Comparison of ENCODE assay signal across 9 cellular contexts in the genomic region with DNA sequence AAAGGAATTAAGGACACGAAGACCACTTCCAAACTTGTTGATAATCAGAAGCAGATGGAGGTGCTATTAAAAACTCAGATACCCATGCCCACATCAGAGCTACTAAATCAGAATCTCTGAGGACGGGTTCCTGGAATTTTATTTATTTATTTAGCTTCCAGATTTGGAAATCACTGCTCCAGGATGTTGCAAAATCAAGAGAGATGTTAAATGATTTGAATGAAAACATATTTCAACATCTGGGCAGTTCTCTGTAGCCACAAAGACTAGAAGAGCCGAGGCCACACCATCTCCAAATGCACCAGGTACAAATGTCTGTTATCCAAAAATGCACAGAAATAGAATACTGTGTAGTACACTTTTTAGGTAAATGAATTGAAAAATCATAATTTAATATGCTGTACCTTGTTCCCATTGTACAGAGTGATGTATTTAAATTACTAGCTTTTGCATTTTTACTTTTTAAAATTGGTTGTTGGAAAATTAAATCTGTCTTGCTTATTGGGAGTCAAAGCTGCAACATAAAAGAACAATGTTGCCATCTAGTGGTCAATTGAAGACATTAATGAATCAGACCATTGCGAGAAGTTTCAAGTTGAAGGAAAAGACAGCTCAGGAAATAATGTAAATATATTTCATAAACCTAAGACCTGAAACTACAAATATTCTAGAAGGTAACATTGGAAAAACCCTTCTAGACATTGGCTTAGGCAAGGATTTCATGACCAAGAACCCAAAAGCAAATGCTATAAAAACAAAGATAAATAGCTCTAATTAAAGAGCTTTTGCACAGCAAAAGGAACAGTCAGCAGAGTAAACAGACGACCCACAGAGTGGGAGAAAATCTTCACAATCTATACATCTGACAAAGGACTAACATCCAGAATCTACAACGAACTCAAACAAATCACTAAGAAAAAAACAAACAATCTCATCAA.
DNase-seq lines count a peak whose midpoint lies in the region; ATAC-seq and TF ChIP-seq lines count a peak whose summit lies in the region.
"Had no signal": no experiment of that assay in that cellular context is flagged by ENCODE, and none has a peak within 500 bp of the region (broad histone marks: within the 10 kb centered on the region; RNA-seq: fewer than 3 reads in every experiment).

No MANE protein-coding gene starts in this region.

- TF ChIP-seq CTCF in brain microvascular endothelial cell (IDR thresholded peaks at IDR 0.05; ENCODE audit: low read depth, low read length, missing control alignments) (peak; percentile 34), uterus (IDR thresholded peaks at IDR 0.05) (peak; percentile 60 to 77 (median 68))

- H3K27ac ChIP-seq in brain microvascular endothelial cell = no peak overlapping the region
- H3K27ac ChIP-seq in uterus = no peak overlapping the region

- intact Hi-C loops in uterus (cut with DNase I; ENCODE audit: low total_unique reads) = loop anchor here (10.0 kb wide), 1 partner anchor 72 kb away; no protein-coding TSS in a partner anchor

- no peaks in the 10 kb centered on the region for H3K36me3 ChIP-seq in brain microvascular endothelial cell (replicated peaks)
- H3K36me3 ChIP-seq in uterus = no peaks in the 10 kb centered on the region

- H3K4me3 ChIP-seq in brain microvascular endothelial cell (ENCODE audit: low read depth, low read length) (no peak overlapping the region), uterus (no peak overlapping the region)

- DNase-seq in DMS114 treated with DMSO at 0.1 percent for 48 hours (lab: John Stamatoyannopoulos, UW; ENCODE audit: unreplicated experiment) = peak; percentile 25
- DNase-seq in NCI-H1092 treated with DMSO at 0.1 percent for 48 hours (lab: John Stamatoyannopoulos, UW) = peak; percentile 61
- no peak for DNase-seq in brain microvascular endothelial cell
- DNase-seq in kidney glomerular epithelial cell (lab: John Stamatoyannopoulos, UW) = peak; percentile 53
- DNase-seq in uterus = no peak
- no peak for DNase-seq in mucosa of gallbladder (ENCODE audit: low spot score)
- DNase-seq: right cardiac atrium had no signal

- in situ Hi-C loops in brain microvascular endothelial cell (cut with HindIII; ENCODE audit: low pct_ligation_motif_present, low sequenced_read_pairs) = no loop called here

- TF ChIP-seq POLR2A in uterus (IDR thresholded peaks at IDR 0.05) = no peak

- H3K9me3 ChIP-seq in uterus = no peaks in the 10 kb centered on the region

- ATAC-seq in GM21390 (IDR thresholded peaks at IDR 0.05; ENCODE audit: unreplicated experiment) (peak; percentile 76), HG03135 (IDR thresholded peaks at IDR 0.05; ENCODE audit: unreplicated experiment) (no peak)

- H3K27me3 ChIP-seq in brain microvascular endothelial cell (replicated peaks) = no peaks in the 10 kb centered on the region
- no peaks in the 10 kb centered on the region for H3K27me3 ChIP-seq in uterus

- H3K4me1 ChIP-seq in uterus = no peaks in the 10 kb centered on the region

Comparison
In these comparisons a context has a peak if more than half of its experiments do, and no peak if none do; other contexts are left out.
1. DNase-seq: peak in DMS114 treated with DMSO at 0.1 percent for 48 hours (single experiment), NCI-H1092 treated with DMSO at 0.1 percent for 48 hours (single experiment) and kidney glomerular epithelial cell (single experiment); none in brain microvascular endothelial cell (single experiment), uterus (0 of 2) and mucosa of gallbladder (single experiment).